ENCODE assay signal across 8 cellular contexts in genomic region chr21:39384674-39385298, GRCh38. TPM values are rescaled to one million over a fixed set of nuclear protein-coding genes. Genes with fewer than 3 reads are reported as not detected.
A peak's percentile ranks its signal among the peaks of the same experiment; 100 is the strongest.
DNase-seq lines count a peak whose midpoint lies in the region; ATAC-seq and TF ChIP-seq lines count a peak whose summit lies in the region.
"Had no signal": no experiment of that assay in that cellular context is flagged by ENCODE, and none has a peak within 500 bp of the region (broad histone marks: within the 10 kb centered on the region; RNA-seq: fewer than 3 reads in every experiment).

No MANE protein-coding gene starts in this region.

- no peak for TF ChIP-seq EP300 in sigmoid colon (IDR thresholded peaks at IDR 0.05)

- TF ChIP-seq POLR2A in sigmoid colon (IDR thresholded peaks at IDR 0.05): no peak

- no peak for TF ChIP-seq CTCF in OCI-LY7 (conservative IDR thresholded peaks at IDR 0.05; ENCODE audit: low read length)
- no peak for TF ChIP-seq CTCF in sigmoid colon (IDR thresholded peaks at IDR 0.05)
- no peak for TF ChIP-seq CTCF in MM.1S (IDR thresholded peaks at IDR 0.05; ENCODE audit: low read length)

- BruUV-seq in OCI-LY7 (replicated peaks; lab: Mats Ljungman, UMichigan): no TSS peak

- H3K79me2 ChIP-seq in GM23248 (ENCODE audit: insufficient read depth): peaks cover 76% of the 10 kb centered on the region
- peaks cover 20% of the 10 kb centered on the region; the same call in 1 of the 2 replicates for H3K79me2 ChIP-seq in OCI-LY7 (ENCODE audit: insufficient read depth, low read depth, low read length)
- H3K79me2 ChIP-seq in MM.1S (ENCODE audit: low read length): peaks cover 34% of the 10 kb centered on the region

- ATAC-seq in HG02678 (IDR thresholded peaks at IDR 0.05; ENCODE audit: unreplicated experiment) (no peak), HG02840 (IDR thresholded peaks at IDR 0.05; ENCODE audit: low FRiP score, unreplicated experiment) (no peak)

- H3K9me2 ChIP-seq in GM23248 (ENCODE audit: insufficient read depth) (no peaks in the 10 kb centered on the region), OCI-LY7 (ENCODE audit: insufficient read depth, low read length) (no peaks in the 10 kb centered on the region), MM.1S (replicated peaks; ENCODE audit: insufficient read depth, low read length) (no peaks in the 10 kb centered on the region)

- DNase-seq in GM23248 (peak; percentile 23), OCI-LY7 (ENCODE audit: low spot score) (no peak), dermis blood vessel endothelial cell (peak; percentile 37), sigmoid colon (no peak), MM.1S (no peak)
- DNase-seq: T-helper 17 cell had no signal

- peaks cover 18% of the 10 kb centered on the region for H3K4me1 ChIP-seq in GM23248 (ENCODE audit: insufficient read depth)
- H3K4me1 ChIP-seq in OCI-LY7 (ENCODE audit: insufficient read depth, low read length, poor library complexity, severe bottlenecking): peaks cover 29% of the 10 kb centered on the region
- peaks cover 0 to 65% (median 36%) of the 10 kb centered on the region in 4 donors for H3K4me1 ChIP-seq in sigmoid colon
- H3K4me1 ChIP-seq in MM.1S (ENCODE audit: low read length): peaks cover 9% of the 10 kb centered on the region

- H3K4me2 ChIP-seq in GM23248 (ENCODE audit: unreplicated experiment): no peak overlapping the region
- H3K4me2 ChIP-seq in OCI-LY7 (ENCODE audit: low read length): 0 out of 2 replicates have a peak overlapping the region, but pooled peaks have one; percentile 1
- H3K4me2 ChIP-seq in MM.1S (ENCODE audit: low read depth, low read length): no peak overlapping the region

- no peaks in the 10 kb centered on the region for H3K9me3 ChIP-seq in GM23248 (ENCODE audit: low read depth)
- no peaks in the 10 kb centered on the region for H3K9me3 ChIP-seq in OCI-LY7 (ENCODE audit: low read length)
- H3K9me3 ChIP-seq in sigmoid colon: no peaks in the 10 kb centered on the region
- H3K9me3 ChIP-seq in MM.1S (replicated peaks; ENCODE audit: insufficient read depth, low read length): no peaks in the 10 kb centered on the region

- CTCF ChIA-PET in OCI-LY7 (lab: Charles Lee; ENCODE audit: unreplicated experiment): interaction anchor here (1.0 kb wide), 1 partner anchor 11 kb away, joined by 3 read pairs; no protein-coding TSS in a partner anchor

- H3K4me3 ChIP-seq in GM23248 (no peak overlapping the region), OCI-LY7 (ENCODE audit: low read depth, low read length, poor library complexity, severe bottlenecking) (no peak overlapping the region), sigmoid colon (no peak overlapping the region), MM.1S (ENCODE audit: low read length) (no peak overlapping the region)

- H3K27me3 ChIP-seq in GM23248 (replicated peaks; ENCODE audit: insufficient read depth) (no peaks in the 10 kb centered on the region), sigmoid colon (no peaks in the 10 kb centered on the region), MM.1S (replicated peaks; ENCODE audit: insufficient read depth, low read length) (no peaks in the 10 kb centered on the region)

- H3K27ac ChIP-seq in GM23248 (no peak overlapping the region), OCI-LY7 (ENCODE audit: low read depth, low read length, poor library complexity, severe bottlenecking) (no peak overlapping the region), sigmoid colon (peak overlapping the region; percentile 75 to 84 (median 80)), MM.1S (ENCODE audit: low read length) (no peak overlapping the region)

- no peak overlapping the region for H2AFZ ChIP-seq in GM23248
- H2AFZ ChIP-seq in OCI-LY7 (ENCODE audit: low read length): no peak overlapping the region
- H2AFZ ChIP-seq in MM.1S (ENCODE audit: low read length): no peak overlapping the region

- H3K9ac ChIP-seq in GM23248 (no peak overlapping the region), MM.1S (ENCODE audit: low read length) (no peak overlapping the region)

- intact Hi-C loops in OCI-LY7 (cut with micrococcal nuclease; ENCODE audit: unreplicated experiment): no loop called here
- intact Hi-C loops in sigmoid colon (cut with DNase I): loop anchor here (2.0 kb wide), 1 partner anchor 60 kb away; the partner anchor contains the start of gene LCA5L

- POLR2A ChIA-PET in OCI-LY7 (lab: Charles Lee): interaction anchor here (0.7 kb wide), 1 partner anchor 553 kb away, joined by 3 read pairs; no protein-coding TSS in a partner anchor

- no peaks in the 10 kb centered on the region; the same call in 1 of the 2 replicates for H4K20me1 ChIP-seq in GM23248 (ENCODE audit: insufficient read depth)
- no peaks in the 10 kb centered on the region for H4K20me1 ChIP-seq in OCI-LY7 (ENCODE audit: insufficient read depth, low read length)
- H4K20me1 ChIP-seq in MM.1S (ENCODE audit: insufficient read depth, low read length): no peaks in the 10 kb centered on the region

- 77 to 78% methylated on average over 13 of the region's 13 CpGs for WGBS in GM23248 (ENCODE audit: low coverage in 1 of 2, low lambda C conversion rate in 2 of 2, missing lambda C conversion rate in 2 of 2), 2 experiments
- WGBS in sigmoid colon, 2 donors: 90 to 91% methylated on average over 13 of the region's 13 CpGs

- in situ Hi-C loops in GM23248 (cut with MboI): no loop called here

- H3K36me3 ChIP-seq in GM23248 (ENCODE audit: low read depth) (no peaks in the 10 kb centered on the region), OCI-LY7 (ENCODE audit: insufficient read depth, low read length) (0 out of 2 replicates have a peak, but pooled peaks cover 5% of the 10 kb centered on the region), sigmoid colon (no peaks in the 10 kb centered on the region), MM.1S (replicated peaks; ENCODE audit: insufficient read depth, low read length) (no peaks in the 10 kb centered on the region)

- H3F3A ChIP-seq in GM23248 (ENCODE audit: insufficient read depth) (peaks cover 19% of the 10 kb centered on the region), MM.1S (ENCODE audit: insufficient read depth, low read length) (peaks cover 6% of the 10 kb centered on the region; the same call in 1 of the 2 replicates)

RNA-seq across cellular contexts. Expression of gene HMGN1, which starts 35.9 kb away (rescaled TPM):
- 191 and 192 TPM in 2 replicates for total RNA-seq in GM23248 (2014; rRNA removed; shearing (Covaris generic))
- polyA plus RNA-seq in GM23248 (2016; fragmentation: Nextera tagmentation; extraction: Ambion mirVana): 340 and 349 TPM in 2 replicates
- 264 and 349 TPM in 2 replicates for total RNA-seq in OCI-LY7 (2014; rRNA removed; shearing (Covaris generic))
- total RNA-seq in OCI-LY7 (2022): 492 and 532 TPM in 2 replicates
- 223 and 284 TPM in 2 replicates for total RNA-seq in dermis blood vessel endothelial cell
- total RNA-seq in sigmoid colon: 10 to 100 TPM; 48.2 to 73.3 (median 66.4) TPM
- 100 to 1,000 TPM; 166 to 191 (median 174) TPM for polyA plus RNA-seq in sigmoid colon

Comparison
In these comparisons a context has a peak if more than half of its experiments do, and no peak if none do; other contexts are left out.
1. DNase-seq: peak in GM23248 (single experiment) and dermis blood vessel endothelial cell (single experiment); none in OCI-LY7 (single experiment), sigmoid colon (single experiment) and MM.1S (single experiment).
2. H3K27ac ChIP-seq: peak in sigmoid colon (4 of 4); none in GM23248 (single experiment), OCI-LY7 (single experiment) and MM.1S (single experiment).